ENCODE assay signal across 1 cellular context in genomic region chr9:89260525-89260924, GRCh38.
TF ChIP-seq lines count a peak whose summit lies in the region.

No MANE protein-coding gene starts in this region.

TF ChIP-seq in HepG2, 621 proteins besides CTCF, POLR2A, EP300 and RAD21:
- TF ChIP-seq ZNF646 (CRISPR knock-in tag; IDR thresholded peaks at IDR 0.05): peak; percentile 62; the same call in 1 of the 2 replicates
- no peak for TF ChIP-seq E2F5 (CRISPR knock-in tag; conservative IDR thresholded peaks at IDR 0.05)
- no peak for TF ChIP-seq ETV6 (CRISPR knock-in tag; conservative IDR thresholded peaks at IDR 0.05)
- peak; percentile 57; the same call in 1 of the 2 replicates for TF ChIP-seq MNT (IDR thresholded peaks at IDR 0.05)
- TF ChIP-seq SOX6 (IDR thresholded peaks at IDR 0.05): peak; percentile 20; the same call in 1 of the 2 replicates
- no peak for TF ChIP-seq SOX6 (CRISPR knock-in tag; IDR thresholded peaks at IDR 0.05)
- TF ChIP-seq ISX (CRISPR knock-in tag; conservative IDR thresholded peaks at IDR 0.05): no peak
- TF ChIP-seq GFI1 (CRISPR knock-in tag; IDR thresholded peaks at IDR 0.05; ENCODE audit: borderline replicate concordance): no peak
- no peak for TF ChIP-seq ZBTB44 (CRISPR knock-in tag; IDR thresholded peaks at IDR 0.05)
- TF ChIP-seq FOXP1 (IDR thresholded peaks at IDR 0.05): 0 out of 2 replicates have a peak, but pooled peaks have one; percentile 22
- TF ChIP-seq FOXP1 (CRISPR knock-in tag; IDR thresholded peaks at IDR 0.05): no peak
TF ChIP-seq in HepG2: peak in this region for 4.
